Comparison of ENCODE assay signal across 10 cellular contexts in the genomic region with DNA sequence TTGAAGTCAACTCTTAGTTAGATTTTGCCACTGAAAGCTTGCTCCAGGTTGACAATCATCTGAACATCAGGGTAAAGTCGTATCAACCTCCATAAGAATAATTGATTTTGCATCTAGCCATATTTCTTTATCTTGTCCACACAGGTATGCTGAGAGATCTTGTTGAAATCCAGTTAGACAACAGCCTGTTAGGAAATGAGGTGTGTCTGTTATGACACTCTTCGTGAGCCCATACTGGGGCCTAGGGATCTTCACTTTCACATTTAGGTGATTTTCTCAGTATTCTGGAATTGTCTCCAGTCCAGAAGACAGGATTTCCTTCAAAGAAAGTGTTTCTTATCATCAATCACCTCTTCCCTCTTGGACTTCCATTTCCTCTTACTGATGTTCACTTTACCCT. TPM values are rescaled to one million over a fixed set of nuclear protein-coding genes. Genes with fewer than 3 reads are reported as not detected.
A peak's percentile ranks its signal among the peaks of the same experiment; 100 is the strongest.
DNase-seq lines count a peak whose midpoint lies in the region; ATAC-seq and TF ChIP-seq lines count a peak whose summit lies in the region.
"Had no signal": no experiment of that assay in that cellular context is flagged by ENCODE, and none has a peak within 500 bp of the region (broad histone marks: within the 10 kb centered on the region; RNA-seq: fewer than 3 reads in every experiment).

No MANE protein-coding gene starts in this region.

- H3K27ac ChIP-seq in foreskin keratinocyte (peak overlapping the region; percentile 5), coronary artery (no peak overlapping the region)
- H3K27ac ChIP-seq: adrenal gland, SJCRH30 had no signal

- TF ChIP-seq CTCF in foreskin keratinocyte (conservative IDR thresholded peaks at IDR 0.05), result no peak
- no peak for TF ChIP-seq CTCF in coronary artery (IDR thresholded peaks at IDR 0.05)

- peak; percentile 86 for ATAC-seq in foreskin keratinocyte

- H3K4me3 ChIP-seq in coronary artery, result no peak overlapping the region
- H3K4me3 ChIP-seq: adrenal gland, SJCRH30 had no signal

- peaks cover 25% of the 10 kb centered on the region for H3K4me1 ChIP-seq in foreskin keratinocyte
- H3K4me1 ChIP-seq: adrenal gland, SJCRH30 had no signal

- H3K27me3 ChIP-seq in foreskin keratinocyte, result no peaks in the 10 kb centered on the region
- H3K27me3 ChIP-seq: adrenal gland, SJCRH30 had no signal

- peak; percentile 45 for DNase-seq in NCI-H226
- peak; percentile 67 to 82 for DNase-seq in foreskin keratinocyte
- DNase-seq in stimulated activated CD4-positive, alpha-beta T cell treated with anti-CD3 and anti-CD28 coated beads, Interleukin-1b, Interleukin-23, amount 100 ng/mL, for 48 hours, result no peak
- DNase-seq in coronary artery (ENCODE audit: low spot score), result no peak
- DNase-seq: activated CD4-positive, alpha-beta T cell treated with anti-CD3 and anti-CD28 coated beads for 4 hours; adrenal gland; CD4-positive, alpha-beta memory T cell; effector memory CD4-positive, alpha-beta T cell; SJCRH30 had no signal

RNA-seq across cellular contexts. Expression of a gene that starts 18.1 kb away (rescaled TPM):
- total RNA-seq in foreskin keratinocyte, result 80.8 and 83.7 TPM in 2 replicates
- 71.6 and 79.9 TPM in 2 replicates for polyA plus RNA-seq in foreskin keratinocyte

RNA-seq across cellular contexts. Expression of a gene that starts 21.5 kb away (rescaled TPM):
- 11.9 and 14.0 TPM in 2 replicates for total RNA-seq in foreskin keratinocyte
- 4.6 and 6.7 TPM in 2 replicates for polyA plus RNA-seq in foreskin keratinocyte

RNA-seq across cellular contexts. Expression of a gene that starts 24.2 kb away (rescaled TPM):
- 0.21 TPM in 1 of 2 replicates, not detected in the other for total RNA-seq in foreskin keratinocyte
- polyA plus RNA-seq in foreskin keratinocyte, result 0.17 and 0.26 TPM in 2 replicates
- total RNA-seq: CD4-positive, alpha-beta memory T cell; NCI-H460; SJCRH30 had no signal
- polyA plus RNA-seq: CD4-positive, alpha-beta memory T cell had no signal

RNA-seq across cellular contexts. Expression of a gene that starts 44.4 kb away (rescaled TPM):
- 1.1 and 1.3 TPM in 2 replicates for total RNA-seq in foreskin keratinocyte
- polyA plus RNA-seq in foreskin keratinocyte, result 1.2 and 1.5 TPM in 2 replicates

RNA-seq across cellular contexts. Expression of a gene that starts 51.6 kb away (rescaled TPM):
- total RNA-seq in foreskin keratinocyte, result 0.07 TPM in 1 of 2 replicates, not detected in the other
- polyA plus RNA-seq in foreskin keratinocyte, result not detected in 2 replicates
- total RNA-seq: adrenal gland; CD4-positive, alpha-beta memory T cell; NCI-H460; SJCRH30 had no signal
- polyA plus RNA-seq: adrenal gland; CD4-positive, alpha-beta memory T cell had no signal

Comparison
In these comparisons a context has a peak if more than half of its experiments do, and no peak if none do; other contexts are left out.
1. DNase-seq: peak in NCI-H226 (single experiment) and foreskin keratinocyte (2 of 2); none in stimulated activated CD4-positive, alpha-beta T cell treated with anti-CD3 and anti-CD28 coated beads, Interleukin-1b, Interleukin-23, amount 100 ng/mL, for 48 hours (single experiment) and coronary artery (single experiment).